ENCODE assay signal across 8 cellular contexts in the genomic region with DNA sequence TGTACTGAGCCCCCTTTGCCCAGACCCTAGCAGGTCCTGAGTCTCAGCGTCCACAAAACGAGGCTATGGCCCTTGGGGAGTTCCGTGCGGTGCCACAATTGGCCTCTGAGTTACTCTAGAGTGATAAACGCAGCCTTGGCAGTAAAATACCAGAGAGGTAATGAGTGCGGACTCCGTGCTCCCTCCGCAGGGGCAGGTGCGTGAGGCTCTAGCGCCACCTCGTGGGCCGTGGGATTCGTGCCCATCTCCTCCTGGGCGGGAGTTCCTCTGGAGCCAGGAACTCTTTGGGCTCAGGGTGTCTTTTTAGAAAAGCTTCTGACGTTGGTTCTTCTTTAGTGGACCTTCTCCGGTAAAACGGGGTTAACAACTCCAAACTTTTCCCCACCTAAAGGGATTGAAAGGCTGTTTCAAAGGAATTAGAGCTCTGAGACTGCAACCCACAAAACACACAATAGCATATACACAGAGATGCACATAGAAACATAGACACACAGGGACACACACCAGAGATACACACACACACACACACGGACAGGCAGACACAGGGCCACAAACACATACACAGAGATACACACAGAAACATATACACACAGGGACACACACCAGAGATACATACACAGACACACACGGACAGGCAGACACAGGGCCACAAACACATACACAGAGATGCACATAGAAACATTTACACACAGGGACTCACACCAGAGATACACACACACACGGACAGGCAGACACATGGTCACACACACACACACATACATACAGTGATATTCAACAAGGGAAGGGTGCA.
DNase-seq lines count a peak whose midpoint lies in the region; ATAC-seq lines count a peak whose summit lies in the region.

No MANE protein-coding gene starts in this region.

- ATAC-seq in HG02763 (IDR thresholded peaks at IDR 0.05; ENCODE audit: unreplicated experiment) (peak; percentile 63), HG02623 (IDR thresholded peaks at IDR 0.05; ENCODE audit: unreplicated experiment) (no peak)

- peak; percentile 13 for DNase-seq in DMS114 treated with DMSO at 0.1 percent for 48 hours (lab: John Stamatoyannopoulos, UW; ENCODE audit: unreplicated experiment)
- peak; percentile 65 for DNase-seq in NCI-H2227 (lab: John Stamatoyannopoulos, UW; ENCODE audit: unreplicated experiment)
- peak; percentile 25 for DNase-seq in activated CD4-positive, CD25-positive, alpha-beta regulatory T cell treated with anti-CD3 and anti-CD28 coated beads, Interleukin-2, amount 50 U/mL, for 16 hours (ENCODE audit: low read depth, low spot score)
- peak in 52 of 61 donors; percentile 4 to 69 (median 30) for DNase-seq in caudate nucleus (lab: John Stamatoyannopoulos, UW)
- peak; percentile 78 for DNase-seq in kidney tubule cell (ENCODE audit: low spot score)
- peak; percentile 77 to 84 for DNase-seq in stimulated activated CD4-positive, alpha-beta T cell treated with anti-CD3 and anti-CD28 coated beads, Interleukin-2, amount 100 ng/mL, for 48 hours

- no peak overlapping the region for H3K27ac ChIP-seq in caudate nucleus (ENCODE audit: low read depth, low read length)

Comparison
In these comparisons a context has a peak if more than half of its experiments do, and no peak if none do; other contexts are left out.
1. DNase-seq: peak in every context shown above with its lines; median percentile 80 in stimulated activated CD4-positive, alpha-beta T cell treated with anti-CD3 and anti-CD28 coated beads, Interleukin-2, amount 100 ng/mL, for 48 hours; 78 in kidney tubule cell; 65 in NCI-H2227; 30 in caudate nucleus; 25 in activated CD4-positive, CD25-positive, alpha-beta regulatory T cell treated with anti-CD3 and anti-CD28 coated beads, Interleukin-2, amount 50 U/mL, for 16 hours; 13 in DMS114 treated with DMSO at 0.1 percent for 48 hours.